ENCODE assay signal across 8 cellular contexts in the genomic region with DNA sequence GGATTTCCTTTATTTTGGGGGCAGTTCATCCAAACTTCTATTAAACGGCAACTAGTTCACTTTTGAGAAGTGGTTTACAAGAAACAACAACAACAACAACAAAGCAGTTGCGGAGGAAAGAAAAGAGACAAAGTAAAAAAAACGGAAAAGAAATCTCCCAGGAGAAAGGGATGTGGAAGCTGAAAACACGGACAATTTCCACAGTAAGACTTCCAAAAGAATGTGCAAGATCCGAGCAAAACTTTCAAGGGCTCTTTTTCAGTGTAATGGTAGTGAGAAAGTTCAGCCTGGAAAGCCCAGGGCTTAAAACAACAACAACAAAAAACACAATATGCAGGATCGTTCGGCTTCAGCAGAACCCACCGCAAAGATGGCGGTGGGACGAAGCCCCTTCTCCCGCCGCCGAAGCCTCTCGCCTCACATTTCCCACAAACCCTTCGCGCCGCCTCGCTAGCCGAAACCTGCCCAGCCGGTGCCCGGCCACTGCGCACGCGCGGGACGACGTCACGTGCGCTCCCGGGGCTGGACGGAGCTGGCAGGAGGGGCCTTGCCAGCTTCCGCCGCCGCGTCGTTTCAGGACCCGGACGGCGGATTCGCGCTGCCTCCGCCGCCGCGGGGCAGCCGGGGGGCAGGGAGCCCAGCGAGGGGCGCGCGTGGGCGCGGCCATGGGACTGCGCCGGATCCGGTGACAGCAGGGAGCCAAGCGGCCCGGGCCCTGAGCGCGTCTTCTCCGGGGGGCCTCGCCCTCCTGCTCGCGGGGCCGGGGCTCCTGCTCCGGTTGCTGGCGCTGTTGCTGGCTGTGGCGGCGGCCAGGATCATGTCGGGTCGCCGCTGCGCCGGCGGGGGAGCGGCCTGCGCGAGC. TPM values are rescaled to one million over a fixed set of nuclear protein-coding genes. Genes with fewer than 3 reads are reported as not detected.
DNase-seq lines count a peak whose midpoint lies in the region; ATAC-seq lines count a peak whose summit lies in the region.

A gene (plus strand): TSS at position 553 of the 862 bp plus-strand sequence. CDS start 265 bp downstream, at position 818.

- peak; percentile 77 for ATAC-seq in GM19035 (IDR thresholded peaks at IDR 0.05; ENCODE audit: unreplicated experiment)
- peak; percentile 79 for ATAC-seq in HG03342 (IDR thresholded peaks at IDR 0.05; ENCODE audit: unreplicated experiment)

- DNase-seq in AG20443 (ENCODE audit: low spot score) (peak; percentile 100), NCI-H460 (ENCODE audit: extremely low read depth, low read depth) (peak; percentile 91), cerebellar cortex (ENCODE audit: low spot score) (peak; percentile 91), islet precursor cell (peak; percentile 98)
- DNase-seq in activated CD4-positive, CD25-positive, alpha-beta regulatory T cell treated with anti-CD3 and anti-CD28 coated beads, Interleukin-2, amount 50 U/mL, for 72 hours, result peak; percentile 95
- DNase-seq in stimulated activated CD4-positive, alpha-beta T cell treated with anti-CD3 and anti-CD28 coated beads, Interleukin-12 subunit alpha, Interleukin-12 subunit beta, amount 100 ng/mL, for 4 hours, result peak; percentile 91

RNA-seq across cellular contexts. Expression of the gene that starts here (rescaled TPM):
- total RNA-seq in NCI-H460 (2014; rRNA removed; shearing (Covaris generic)), result 27.4 and 33.8 TPM in 2 replicates
- polyA plus RNA-seq in NCI-H460 (2014; cell fraction: nucleus; rRNA removed), result 8.7 and 13.9 TPM in 2 replicates

Comparison
In these comparisons a context has a peak if more than half of its experiments do, and no peak if none do; other contexts are left out.
1. Peak in every context shown above with its lines: DNase-seq and ATAC-seq.